ENCODE assay signal across 8 cellular contexts in the genomic region with DNA sequence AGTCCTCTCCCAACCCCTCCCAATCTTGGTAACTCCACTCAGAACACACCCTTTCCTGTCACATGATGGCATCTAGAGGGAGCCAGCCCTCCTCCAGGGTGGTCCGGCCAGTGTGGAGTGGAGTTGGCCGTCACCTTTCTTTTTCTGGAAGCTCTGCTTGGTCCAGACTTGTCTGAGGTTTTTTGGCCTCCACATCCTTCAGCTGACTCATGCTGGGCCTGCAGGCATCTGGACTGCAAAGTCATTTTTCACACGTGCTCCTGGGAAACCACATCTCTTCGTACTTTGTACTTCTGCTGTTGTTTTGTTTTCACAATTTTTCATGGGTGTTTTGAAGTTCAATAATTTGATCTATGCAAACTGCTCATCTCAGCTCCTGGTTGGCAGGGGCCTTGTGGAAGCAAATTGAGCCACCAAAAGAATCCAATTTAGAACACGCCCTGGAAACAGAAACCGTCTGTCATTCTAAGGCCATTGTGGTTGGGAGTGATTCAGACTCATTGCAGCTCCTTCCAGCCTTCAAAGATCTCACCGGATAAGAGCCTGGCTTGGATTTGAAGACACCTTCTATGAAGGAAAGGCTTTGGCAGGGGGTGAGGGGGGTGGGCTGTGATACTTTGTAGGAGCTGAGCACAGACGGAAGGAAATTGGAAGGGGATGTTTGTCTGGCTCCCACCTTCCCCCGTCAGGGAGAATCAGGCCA. TPM values are rescaled to one million over a fixed set of nuclear protein-coding genes. Genes with fewer than 3 reads are reported as not detected.
DNase-seq lines count a peak whose midpoint lies in the region; TF ChIP-seq lines count a peak whose summit lies in the region.

No MANE protein-coding gene starts in this region.

- TF ChIP-seq POLR2A in erythroblast (IDR thresholded peaks at IDR 0.05; ENCODE audit: low read length), result no peak

- H3K36me3 ChIP-seq in PC-9 (ENCODE audit: low read depth) (no peaks in the 10 kb centered on the region), colonic mucosa (no peaks in the 10 kb centered on the region)

- H3K79me2 ChIP-seq in PC-9 (ENCODE audit: low read depth), result no peaks in the 10 kb centered on the region

- peak overlapping the region; percentile 5; the same call in 1 of the 2 replicates for H3K4me3 ChIP-seq in PC-9
- no peak overlapping the region for H3K4me3 ChIP-seq in colonic mucosa

- no peak overlapping the region for H3K9ac ChIP-seq in colonic mucosa (ENCODE audit: low read depth in 2 of 2, low read length in 2 of 2)

- peaks cover 3% of the 10 kb centered on the region for H3K9me3 Mint-ChIP-seq in osteocyte (ENCODE audit: unreplicated experiment)

- H3K27me3 Mint-ChIP-seq in osteocyte (ENCODE audit: unreplicated experiment), result no peaks in the 10 kb centered on the region

- no peak overlapping the region for H3K4me3 Mint-ChIP-seq in osteocyte (ENCODE audit: unreplicated experiment)

- no peaks in the 10 kb centered on the region for H4K20me1 ChIP-seq in PC-9 (ENCODE audit: insufficient read depth)

- no peaks in the 10 kb centered on the region for H3K9me2 ChIP-seq in PC-9 (ENCODE audit: insufficient read depth)

- TF ChIP-seq CTCF in PC-9 (conservative IDR thresholded peaks at IDR 0.05) (no peak), osteocyte (IDR thresholded peaks at IDR 0.05) (no peak), colonic mucosa (IDR thresholded peaks at IDR 0.05) (no peak)

- H2AFZ ChIP-seq in PC-9, result peak overlapping the region; percentile 39

- peaks cover 6% of the 10 kb centered on the region for H3K36me3 Mint-ChIP-seq in osteocyte (ENCODE audit: unreplicated experiment)

- H3K9me3 ChIP-seq in PC-9 (ENCODE audit: insufficient read depth, low read depth) (no peaks in the 10 kb centered on the region), colonic mucosa (no peaks in the 10 kb centered on the region)

- DNase-seq in ELR (ENCODE audit: low read depth), result peak; percentile 97
- DNase-seq in PC-9, result peak; percentile 74 to 88
- peak; percentile 12 to 27 for DNase-seq in erythroblast (lab: John Stamatoyannopoulos, UW)
- DNase-seq in osteocyte (ENCODE audit: extremely low spot score, unreplicated experiment), result peak; percentile 87
- DNase-seq in ecto neural progenitor cell (ENCODE audit: low spot score), result no peak
- no peak for DNase-seq in stimulated activated naive CD4-positive, alpha-beta T cell treated with Interleukin-2 at 50 U/mL for 16 hours (lab: John Stamatoyannopoulos, UW)
- no peak for DNase-seq in central memory CD4-positive, alpha-beta T cell
- no peak for DNase-seq in colonic mucosa

- CTCF ChIA-PET in PC-9 (lab: Charles Lee), result interaction anchor here (0.7 to 0.9 kb wide), 2 partner anchors 35 to 380 kb away, joined by 3 read pairs; no protein-coding TSS in a partner anchor

- H3K4me1 ChIP-seq in PC-9 (replicated peaks; ENCODE audit: insufficient read depth) (peaks cover 21% of the 10 kb centered on the region), colonic mucosa (no peaks in the 10 kb centered on the region)

- H3K27me3 ChIP-seq in PC-9 (ENCODE audit: insufficient read depth, low read depth) (no peaks in the 10 kb centered on the region), colonic mucosa (no peaks in the 10 kb centered on the region)

- H3K4me2 ChIP-seq in PC-9, result peak overlapping the region; percentile 46

- intact Hi-C loops in PC-9 (cut with micrococcal nuclease; ENCODE audit: unreplicated experiment), result loop anchor here (2.0 kb wide), 2 partner anchors 20 to 42 kb away; partner anchors contain the start of gene NF1
- intact Hi-C loops in colonic mucosa (cut with DNase I), result no loop called here

- POLR2A ChIA-PET in PC-9 (lab: Charles Lee; ENCODE audit: unreplicated experiment), result interaction anchor here (0.9 kb wide), 1 partner anchor 15 kb away, joined by 5 read pairs; no protein-coding TSS in a partner anchor

- peaks cover 23% of the 10 kb centered on the region for H3F3A ChIP-seq in PC-9 (ENCODE audit: insufficient read depth, low read depth)

- H3K27ac ChIP-seq in PC-9 (peak overlapping the region; percentile 69), colonic mucosa (no peak overlapping the region)

- H3K4me1 Mint-ChIP-seq in osteocyte (ENCODE audit: unreplicated experiment), result peaks cover 17% of the 10 kb centered on the region

- peak overlapping the region; percentile 81 for H3K27ac Mint-ChIP-seq in osteocyte (ENCODE audit: unreplicated experiment)

- BruUV-seq in PC-9 (replicated peaks; lab: Mats Ljungman, UMichigan), result TSS peak; percentile 87

RNA-seq across cellular contexts. Expression of gene NF1, which starts 42.4 kb away (rescaled TPM):
- 61.0 and 64.0 TPM in 2 replicates for total RNA-seq in PC-9 (2021)
- total RNA-seq in osteocyte, result 66.7 and 70.4 TPM in 2 replicates
- 10 to 100 TPM; 38.5 to 49.1 TPM for total RNA-seq in colonic mucosa

Comparison
In these comparisons a context has a peak if more than half of its experiments do, and no peak if none do; other contexts are left out.
1. DNase-seq: peak in ELR (single experiment), PC-9 (2 of 2), erythroblast (2 of 2) and osteocyte (single experiment); none in ecto neural progenitor cell (single experiment), stimulated activated naive CD4-positive, alpha-beta T cell treated with Interleukin-2 at 50 U/mL for 16 hours (single experiment), central memory CD4-positive, alpha-beta T cell (single experiment) and colonic mucosa (single experiment).